Comparison of ENCODE assay signal across 8 cellular contexts in the genomic region with DNA sequence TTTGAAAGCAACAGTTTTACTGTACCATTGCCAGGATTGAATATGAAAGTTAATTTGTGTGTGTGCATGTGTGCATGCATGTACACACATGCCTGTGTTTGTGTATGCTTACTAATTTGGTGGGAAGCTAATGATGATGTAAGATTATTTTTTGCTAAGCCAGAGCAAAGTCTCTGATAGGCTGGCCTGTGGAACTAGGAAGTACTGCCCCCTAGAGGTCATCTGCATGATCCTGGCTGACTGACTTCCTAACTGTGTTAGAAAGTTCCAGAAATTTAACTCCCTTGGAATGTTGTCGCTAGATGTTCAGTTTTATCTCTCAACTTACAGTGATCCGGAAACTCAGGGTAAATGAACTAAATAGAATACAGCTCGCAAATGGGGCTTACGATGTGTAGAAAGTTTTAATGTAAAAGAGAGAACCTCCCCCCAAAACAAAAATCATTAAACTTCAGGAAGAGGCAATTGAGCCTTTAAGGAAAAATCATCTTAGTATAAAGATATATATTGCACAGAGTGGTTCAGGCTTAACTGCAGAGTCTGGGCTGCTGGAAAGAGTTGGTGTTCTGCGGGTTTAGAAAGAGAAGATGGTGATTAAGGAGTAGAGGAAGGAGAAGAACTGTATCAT. TPM values are rescaled to one million over a fixed set of nuclear protein-coding genes. Genes with fewer than 3 reads are reported as not detected.
A peak's percentile ranks its signal among the peaks of the same experiment; 100 is the strongest.
DNase-seq lines count a peak whose midpoint lies in the region; ATAC-seq and TF ChIP-seq lines count a peak whose summit lies in the region.

No MANE protein-coding gene starts in this region.

- ATAC-seq in GM18517 (IDR thresholded peaks at IDR 0.05; ENCODE audit: unreplicated experiment) (peak; percentile 64), GM18502 (IDR thresholded peaks at IDR 0.05; ENCODE audit: poor library complexity, unreplicated experiment) (no peak), GM18505 (IDR thresholded peaks at IDR 0.05; ENCODE audit: unreplicated experiment) (no peak)

- TF ChIP-seq CTCF in AG09319 (IDR thresholded peaks at IDR 0.05; ENCODE audit: low read depth, low read length), result peak; percentile 43

- TF ChIP-seq POLR2A in GM18505 (IDR thresholded peaks at IDR 0.05; ENCODE audit: borderline replicate concordance, extremely low read depth, insufficient read depth, insufficient read length), result no peak

- DNase-seq in AG09319 (ENCODE audit: extremely low read depth, low read depth) (no peak), NCI-H2029 (lab: John Stamatoyannopoulos, UW) (peak; percentile 31), foreskin melanocyte (peak; percentile 3), renal cortical epithelial cell (ENCODE audit: low read depth) (peak; percentile 52)
- peak; percentile 33 to 46 for DNase-seq in activated T-cell treated with anti-CD3 and anti-CD28 coated beads, Interleukin-2, amount 50 U/mL, for 48 hours

RNA-seq across cellular contexts. Expression of a gene that starts 34.3 kb away (rescaled TPM):
- total RNA-seq in renal cortical epithelial cell, result 173 and 228 TPM in 2 replicates
